In the genomic region with DNA sequence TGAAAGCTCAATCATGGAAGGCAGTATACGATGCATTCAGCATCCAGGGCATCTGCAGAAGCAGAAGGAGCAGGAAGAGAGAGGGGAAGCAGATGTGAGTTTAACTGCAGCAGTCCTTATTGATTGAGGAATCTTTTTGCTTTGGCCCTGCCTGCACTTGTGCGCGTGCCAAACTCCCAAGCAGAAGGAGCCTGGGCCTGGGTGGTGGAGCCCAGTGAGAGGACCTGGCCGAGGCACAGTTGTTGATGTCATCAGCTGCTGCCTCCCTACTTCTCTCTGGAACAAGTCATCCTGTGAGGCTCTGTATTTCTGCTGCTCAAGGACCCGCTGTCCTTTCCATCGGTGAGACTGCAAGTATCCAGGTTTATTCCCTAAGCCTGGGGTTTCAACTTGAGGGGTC, we compare ENCODE assay signal across 31 cellular contexts. TPM values are rescaled to one million over a fixed set of nuclear protein-coding genes. Genes with fewer than 3 reads are reported as not detected.
DNase-seq lines count a peak whose midpoint lies in the region; ATAC-seq, FAIRE-seq and TF ChIP-seq lines count a peak whose summit lies in the region.
"Had no signal": no experiment of that assay in that cellular context is flagged by ENCODE, and none has a peak within 500 bp of the region (broad histone marks: within the 10 kb centered on the region; RNA-seq: fewer than 3 reads in every experiment).

No MANE protein-coding gene starts in this region.

- no peak overlapping the region for H2AFZ ChIP-seq in HepG2 (ENCODE audit: low read length)
- no peak overlapping the region for H2AFZ ChIP-seq in neuronal stem cell (ENCODE audit: low read length)

- DNase-seq in right lobe of liver = peak in 1 of 3 donors; percentile 27
- DNase-seq in HepG2 (ENCODE audit: low spot score) = no peak
- DNase-seq in left cardiac atrium = peak; percentile 58
- DNase-seq in neuronal stem cell (ENCODE audit: low spot score) = no peak
- DNase-seq in aorta = peak; percentile 79 to 87
- DNase-seq in foreskin fibroblast = no peak
- no peak for DNase-seq in activated T-helper 2 cell treated with anti-CD3 and anti-CD28 coated beads, Interferon-gamma antibody, Interleukin-2, Interleukin-4, amounts not matched to agents 10 μg/mL and 5 μg/mL and 100 μg/mL, durations not matched to agents 14 hours and 24 hours and 36 hours (ENCODE audit: low spot score)
- DNase-seq: activated CD4-positive, alpha-beta T cell treated with anti-CD3 and anti-CD28 coated beads for 48 hours; activated effector memory CD4-positive, alpha-beta T cell treated with Interleukin-2 at 50 U/mL for 16 hours; activated naive CD8-positive, alpha-beta T cell treated with anti-CD3 and anti-CD28 coated beads for 36 hours; Calu3; colonic mucosa; effector memory CD4-positive, alpha-beta T cell; erythroblast; H7; natural killer cell; NCI-H1092 treated with DMSO at 0.1 percent for 48 hours; NCI-H187; NCI-H2171 treated with DMSO at 0.1 percent for 48 hours; NCI-H524 treated with DMSO at 0.1 percent for 48 hours; Peyer's patch; retina; SJCRH30; stimulated activated CD8-positive, alpha-beta memory T cell treated with anti-CD3 and anti-CD28 coated beads, Interleukin-4, amount 100 ng/mL, for 48 hours; T-helper 9 cell had no signal

- no peak overlapping the region for H3K4me3 Mint-ChIP-seq in activated T-helper 2 cell treated with anti-CD3 and anti-CD28 coated beads, Interferon-gamma antibody, Interleukin-2, Interleukin-4, amounts not matched to agents 10 μg/mL and 5 μg/mL and 100 μg/mL, durations not matched to agents 14 hours and 24 hours and 36 hours (ENCODE audit: low read depth)
- H3K4me3 Mint-ChIP-seq: activated naive CD8-positive, alpha-beta T cell treated with anti-CD3 and anti-CD28 coated beads for 36 hours; natural killer cell; stimulated activated naive CD8-positive, alpha-beta T cell treated with anti-CD3 and anti-CD28 coated beads, Interleukin-15, Interleukin-2, amounts not matched to agents 100 ng/mL and 50 ng/mL, for 24 hours had no signal

- H3K4me1 ChIP-seq in right lobe of liver (no peaks in the 10 kb centered on the region), HepG2 (ENCODE audit: insufficient read depth, low read length) (no peaks in the 10 kb centered on the region), neuronal stem cell (ENCODE audit: control insufficient read depth in 2 of 2, insufficient read depth in 1 of 2, low read depth in 1 of 2, low read length in 2 of 2) (peaks cover 0 to 11% of the 10 kb centered on the region in 2 donors), aorta (ENCODE audit: control insufficient read depth in 1 of 2, insufficient read depth in 2 of 2, low read length in 2 of 2) (peaks cover 8% of the 10 kb centered on the region in 2 donors)
- H3K4me1 ChIP-seq: colonic mucosa, Peyer's patch, SJCRH30 had no signal

- H3K4me3 ChIP-seq in right lobe of liver (no peak overlapping the region), HepG2 (replicated peaks in 1 of 3; ENCODE audit: insufficient read depth in 1 of 3, low read depth in 2 of 3, low read length in 3 of 3) (no peak overlapping the region), neuronal stem cell (ENCODE audit: low read length in 2 of 2) (no peak overlapping the region), aorta (ENCODE audit: low read length in 2 of 2) (no peak overlapping the region), foreskin fibroblast (ENCODE audit: low read depth in 1 of 2, low read length in 2 of 2) (no peak overlapping the region)
- H3K4me3 ChIP-seq: colonic mucosa, K562, lung, Peyer's patch, SJCRH30, vagina had no signal

- H3K14ac ChIP-seq in neuronal stem cell (ENCODE audit: low read length) = no peak overlapping the region

- TF ChIP-seq CTCF in right lobe of liver (IDR thresholded peaks at IDR 0.05) (no peak), HepG2 (CRISPR knock-in tag; IDR thresholded peaks at IDR 0.05) (no peak), foreskin fibroblast (IDR thresholded peaks at IDR 0.05; ENCODE audit: low read depth, low read length) (no peak)

- no peak overlapping the region for H2BK15ac ChIP-seq in neuronal stem cell (ENCODE audit: low read length)

- H2BK12ac ChIP-seq in neuronal stem cell (ENCODE audit: low read length) = no peak overlapping the region

- H3K9me3 Mint-ChIP-seq in activated T-helper 2 cell treated with anti-CD3 and anti-CD28 coated beads, Interferon-gamma antibody, Interleukin-2, Interleukin-4, amounts not matched to agents 10 μg/mL and 5 μg/mL and 100 μg/mL, durations not matched to agents 14 hours and 24 hours and 36 hours = no peaks in the 10 kb centered on the region
- H3K9me3 Mint-ChIP-seq: activated naive CD8-positive, alpha-beta T cell treated with anti-CD3 and anti-CD28 coated beads for 36 hours; natural killer cell; stimulated activated naive CD8-positive, alpha-beta T cell treated with anti-CD3 and anti-CD28 coated beads, Interleukin-15, Interleukin-2, amounts not matched to agents 100 ng/mL and 50 ng/mL, for 24 hours had no signal

- no peaks in the 10 kb centered on the region for H3K4me1 Mint-ChIP-seq in activated T-helper 2 cell treated with anti-CD3 and anti-CD28 coated beads, Interferon-gamma antibody, Interleukin-2, Interleukin-4, amounts not matched to agents 10 μg/mL and 5 μg/mL and 100 μg/mL, durations not matched to agents 14 hours and 24 hours and 36 hours (ENCODE audit: low read depth)
- H3K4me1 Mint-ChIP-seq: activated naive CD8-positive, alpha-beta T cell treated with anti-CD3 and anti-CD28 coated beads for 36 hours; natural killer cell had no signal

- BruUV-seq in HepG2 (replicated peaks; lab: Mats Ljungman, UMichigan) = no TSS peak

- H3K4ac ChIP-seq in neuronal stem cell (ENCODE audit: low read length) = no peak overlapping the region

- CTCF ChIA-PET in HepG2 (lab: Yijun Ruan, JAX; ENCODE audit: low intra/inter-chr PET ratio, low total read pairs) = no interaction called here

- no peak overlapping the region for H2BK120ac ChIP-seq in neuronal stem cell (ENCODE audit: low read depth, low read length)

- no peak for FAIRE-seq in HepG2 (lab: Jason Lieb, UNC)
- FAIRE-seq: HTR-8/SVneo, K562 had no signal

- no peak overlapping the region for H2BK5ac ChIP-seq in neuronal stem cell (ENCODE audit: low read length)

- in situ Hi-C loops in HepG2 (cut with HindIII; ENCODE audit: extremely low pct_ligation_motif_present, low pct_unique_long_range_greater_than_20kb) = no loop called here

- H4K20me1 ChIP-seq in HepG2 (ENCODE audit: insufficient read depth, low read length) = no peaks in the 10 kb centered on the region

- POLR2A ChIA-PET in HepG2 (lab: Yijun Ruan, JAX) = no interaction called here

- no peak overlapping the region for H3K23ac ChIP-seq in neuronal stem cell (ENCODE audit: low read depth, low read length, poor library complexity)

- WGBS in right lobe of liver (ENCODE audit: insufficient coverage, low coverage, low lambda C conversion rate, missing lambda C conversion rate) = 37% methylated on average over 5 of the region's 6 CpGs
- WGBS in HepG2 (ENCODE audit: low lambda C conversion rate) = 45% methylated on average over 4 of the region's 6 CpGs
- no CpG with 5 or more reads among the region's 6 CpGs for WGBS in neuronal stem cell (ENCODE audit: extremely low coverage in 2 of 2, insufficient read length in 2 of 2, insufficient replicate concordance in 1 of 2), 2 donors
- 6 to 13% methylated on average over 6 of the region's 6 CpGs for WGBS in aorta, 2 donors

- H3K36me3 ChIP-seq in right lobe of liver = peaks cover 0 to 2% (median 0%) of the 10 kb centered on the region in 4 donors
- no peaks in the 10 kb centered on the region for H3K36me3 ChIP-seq in HepG2 (replicated peaks in 1 of 2; ENCODE audit: control insufficient read depth in 1 of 2, insufficient read depth in 2 of 2, low read length in 2 of 2)
- H3K36me3 ChIP-seq in neuronal stem cell (replicated peaks in 1 of 2; ENCODE audit: control insufficient read depth in 2 of 2, insufficient read depth in 2 of 2, low read length in 2 of 2) = no peaks in the 10 kb centered on the region
- no peaks in the 10 kb centered on the region for H3K36me3 ChIP-seq in aorta (ENCODE audit: control insufficient read depth in 1 of 2, insufficient read depth in 2 of 2, low read length in 1 of 2)
- H3K36me3 ChIP-seq: colonic mucosa, Peyer's patch, SJCRH30, vagina had no signal

- H3K4me2 ChIP-seq in HepG2 (ENCODE audit: low read depth, low read length) = no peak overlapping the region
- H3K4me2 ChIP-seq in neuronal stem cell (ENCODE audit: insufficient read depth, low read length, poor library complexity, severe bottlenecking) = no peak overlapping the region

- no peaks in the 10 kb centered on the region for H3K79me2 ChIP-seq in HepG2 (ENCODE audit: insufficient read depth, low read length)

- no peak overlapping the region for H3K27ac ChIP-seq in right lobe of liver
- no peak overlapping the region for H3K27ac ChIP-seq in HepG2 (ENCODE audit: extremely low read length, insufficient read depth, low read length)
- no peak overlapping the region for H3K27ac ChIP-seq in neuronal stem cell (replicated peaks; ENCODE audit: low read length)
- H3K27ac ChIP-seq in aorta (ENCODE audit: low read depth in 1 of 2, low read length in 2 of 2) = peak overlapping the region; percentile 52 to 66
- H3K27ac ChIP-seq: colonic mucosa, Peyer's patch, SJCRH30, vagina had no signal

- no peak overlapping the region for H3K27ac Mint-ChIP-seq in activated T-helper 2 cell treated with anti-CD3 and anti-CD28 coated beads, Interferon-gamma antibody, Interleukin-2, Interleukin-4, amounts not matched to agents 10 μg/mL and 5 μg/mL and 100 μg/mL, durations not matched to agents 14 hours and 24 hours and 36 hours
- H3K27ac Mint-ChIP-seq: activated naive CD8-positive, alpha-beta T cell treated with anti-CD3 and anti-CD28 coated beads for 36 hours; natural killer cell; stimulated activated naive CD8-positive, alpha-beta T cell treated with anti-CD3 and anti-CD28 coated beads, Interleukin-15, Interleukin-2, amounts not matched to agents 100 ng/mL and 50 ng/mL, for 24 hours had no signal

- H2AK5ac ChIP-seq in neuronal stem cell (ENCODE audit: low read depth, low read length) = no peak overlapping the region

- H4K91ac ChIP-seq in neuronal stem cell (ENCODE audit: low read depth, low read length, poor library complexity) = no peak overlapping the region

- no peak for TF ChIP-seq EP300 in HepG2 (IDR thresholded peaks at IDR 0.05; ENCODE audit: low read depth in 2 of 2, low read length in 2 of 2)
- no peak for TF ChIP-seq EP300 in HepG2 (CRISPR knock-in tag; IDR thresholded peaks at IDR 0.05; ENCODE audit: borderline replicate concordance)

- TF ChIP-seq POLR2A in right lobe of liver (IDR thresholded peaks at IDR 0.05) = no peak
- no peak for TF ChIP-seq POLR2A in HepG2 (IDR thresholded peaks at IDR 0.05; ENCODE audit: insufficient read depth in 1 of 2, low read depth in 2 of 2, low read length in 2 of 2)

- no peaks in the 10 kb centered on the region for H3K36me3 Mint-ChIP-seq in activated T-helper 2 cell treated with anti-CD3 and anti-CD28 coated beads, Interferon-gamma antibody, Interleukin-2, Interleukin-4, amounts not matched to agents 10 μg/mL and 5 μg/mL and 100 μg/mL, durations not matched to agents 14 hours and 24 hours and 36 hours (ENCODE audit: low read depth)
- H3K36me3 Mint-ChIP-seq: activated naive CD8-positive, alpha-beta T cell treated with anti-CD3 and anti-CD28 coated beads for 36 hours; natural killer cell had no signal

- H3K79me1 ChIP-seq in neuronal stem cell (ENCODE audit: low read depth, low read length) = no peaks in the 10 kb centered on the region

- peak overlapping the region; percentile 31 for H3K18ac ChIP-seq in neuronal stem cell (ENCODE audit: low read length)

- H3K27me3 ChIP-seq in right lobe of liver (no peaks in the 10 kb centered on the region), HepG2 (ENCODE audit: control insufficient read depth in 1 of 2, insufficient read depth in 2 of 2, low read length in 2 of 2) (0 out of 5 replicates have a peak, but pooled peaks cover 0 to 2% of the 10 kb centered on the region in 2 experiments), neuronal stem cell (ENCODE audit: control insufficient read depth in 3 of 3, insufficient read depth in 3 of 3, low read depth in 1 of 3, low read length in 3 of 3) (no peaks in the 10 kb centered on the region), aorta (ENCODE audit: control insufficient read depth in 1 of 2, insufficient read depth in 2 of 2, low read length in 1 of 2) (no peaks in the 10 kb centered on the region)
- H3K27me3 ChIP-seq: colonic mucosa, Peyer's patch, SJCRH30, vagina had no signal

- TF ChIP-seq RAD21 in HepG2 (CRISPR knock-in tag; IDR thresholded peaks at IDR 0.05) = no peak

- no peaks in the 10 kb centered on the region for H3K9me3 ChIP-seq in right lobe of liver
- no peaks in the 10 kb centered on the region for H3K9me3 ChIP-seq in HepG2 (ENCODE audit: low read length)
- H3K9me3 ChIP-seq in neuronal stem cell (replicated peaks in 1 of 2; ENCODE audit: control insufficient read depth in 2 of 2, insufficient read depth in 1 of 2, low read depth in 1 of 2, low read length in 2 of 2) = no peaks in the 10 kb centered on the region
- no peaks in the 10 kb centered on the region for H3K9me3 ChIP-seq in aorta (ENCODE audit: control insufficient read depth, low read length)
- H3K9me3 ChIP-seq: colonic mucosa, Peyer's patch, vagina had no signal

- intact Hi-C loops in right lobe of liver (cut with DNase I) = no loop called here
- intact Hi-C loops in HepG2 (cut with micrococcal nuclease; ENCODE audit: unreplicated experiment) = no loop called here
- intact Hi-C loops in left cardiac atrium (cut with DNase I) = no loop called here
- intact Hi-C loops in aorta (cut with DNase I) = no loop called here
- intact Hi-C loops in activated T-helper 2 cell treated with anti-CD3 and anti-CD28 coated beads, Interferon-gamma antibody, Interleukin-2, Interleukin-4, amounts not matched to agents 10 μg/mL and 5 μg/mL and 100 μg/mL, durations not matched to agents 14 hours and 24 hours and 36 hours (cut with micrococcal nuclease) = no loop called here

- peaks cover 12% of the 10 kb centered on the region for H3K27me3 Mint-ChIP-seq in activated T-helper 2 cell treated with anti-CD3 and anti-CD28 coated beads, Interferon-gamma antibody, Interleukin-2, Interleukin-4, amounts not matched to agents 10 μg/mL and 5 μg/mL and 100 μg/mL, durations not matched to agents 14 hours and 24 hours and 36 hours (ENCODE audit: low read depth)

- ATAC-seq in right lobe of liver (peak; percentile 25 to 55 (median 36)), HepG2 (no peak), left cardiac atrium (peak; percentile 73 to 86), aorta (ENCODE audit: low FRiP score) (peak; percentile 82), GM18511 (IDR thresholded peaks at IDR 0.05; ENCODE audit: unreplicated experiment) (no peak)
- ATAC-seq: K562, natural killer cell had no signal

- H3K9ac ChIP-seq in HepG2 (ENCODE audit: insufficient read depth, low read depth, low read length) (no peak overlapping the region), neuronal stem cell (ENCODE audit: low read depth, low read length, poor library complexity) (no peak overlapping the region)

- H4K8ac ChIP-seq in neuronal stem cell (ENCODE audit: low read depth, low read length) = no peak overlapping the region

RNA-seq across cellular contexts. Expression of a gene that starts 24.3 kb away (rescaled TPM):
- total RNA-seq in right lobe of liver (10 to 100 TPM; 15.4 to 27.4 (median 22.1) TPM), HepG2 (2016; rRNA removed; fragmentation: Illumina TruSeq; extraction: Trizol) (14.1 and 16.2 TPM in 2 replicates), left cardiac atrium (10 to 100 TPM; 28.0 to 40.5 TPM), aorta (100 to 1,000 TPM; 257 to 436 TPM)
- 2.9 and 3.6 TPM in 2 replicates for total RNA-seq in HepG2 (2016; cell fraction: cytosol; rRNA removed; fragmentation: Illumina TruSeq; extraction: Trizol; ENCODE audit: low read depth)
- total RNA-seq in HepG2 (2016; cell fraction: insoluble cytoplasmic fraction; rRNA removed; fragmentation: Illumina TruSeq; extraction: Trizol) = 10.9 and 14.2 TPM in 2 replicates
- 8.8 and 11.1 TPM in 2 replicates for total RNA-seq in HepG2 (2016; cell fraction: membrane; rRNA removed; fragmentation: Illumina TruSeq; extraction: Trizol)
- total RNA-seq in HepG2 (2016; cell fraction: nucleus; rRNA removed; fragmentation: Illumina TruSeq; extraction: Trizol) = 15.6 and 17.5 TPM in 2 replicates
- polyA plus RNA-seq in HepG2 (2011; rRNA removed) (21.4 and 31.8 TPM in 2 replicates), aorta (10 to 100 TPM; 32.6 to 46.4 TPM)
- 18.1 and 18.6 TPM in 2 replicates for polyA plus RNA-seq in HepG2 (2011; cell fraction: cytosol; rRNA removed)
- 27.4 and 33.1 TPM in 2 replicates for polyA plus RNA-seq in HepG2 (2011; cell fraction: nucleus; rRNA removed)
- polyA plus RNA-seq in HepG2 (2012) = 26.5 and 28.0 TPM in 2 replicates
- 2.1 TPM in 2 replicates for polyA plus RNA-seq in HepG2 (2016; cell fraction: cytosol; fragmentation: Illumina TruSeq; extraction: Trizol; ENCODE audit: low read depth)
- polyA plus RNA-seq in HepG2 (2016; cell fraction: insoluble cytoplasmic fraction; fragmentation: Illumina TruSeq; extraction: Trizol; ENCODE audit: low read depth) = 12.1 and 13.3 TPM in 2 replicates
- 4.2 and 5.1 TPM in 2 replicates for polyA plus RNA-seq in HepG2 (2016; cell fraction: membrane; fragmentation: Illumina TruSeq; extraction: Trizol; ENCODE audit: low read depth)
- polyA plus RNA-seq in HepG2 (2016; cell fraction: nucleus; fragmentation: Illumina TruSeq; extraction: Trizol; ENCODE audit: insufficient read depth, low read depth) = 9.6 and 10.2 TPM in 2 replicates
- polyA minus RNA-seq in HepG2 (2011; rRNA and poly(A)+ RNA removed; ENCODE audit: low replicate concordance) = 0.19 and 25.8 TPM in 2 replicates
- 7.8 and 12.8 TPM in 2 replicates for polyA minus RNA-seq in HepG2 (2011; cell fraction: cytosol; rRNA and poly(A)+ RNA removed)
- polyA minus RNA-seq in HepG2 (2011; cell fraction: nucleus; rRNA and poly(A)+ RNA removed) = 50.6 and 73.4 TPM in 2 replicates
- 6.6 TPM for polyA plus RNA-seq in neuronal stem cell (2013, experiment 1 of 2)
- polyA plus RNA-seq in neuronal stem cell (2013, experiment 2 of 2) = 7.4 TPM
- 0.55 and 0.66 TPM in 2 replicates for total RNA-seq in activated T-helper 2 cell treated with anti-CD3 and anti-CD28 coated beads, Interferon-gamma antibody, Interleukin-2, Interleukin-4, amounts not matched to agents 10 μg/mL and 5 μg/mL and 100 μg/mL, durations not matched to agents 14 hours and 24 hours and 36 hours

Comparison
In these comparisons a context has a peak if more than half of its experiments do, and no peak if none do; other contexts are left out.
1. ATAC-seq: peak in right lobe of liver (4 of 4), left cardiac atrium (2 of 2) and aorta (single experiment); none in HepG2 (single experiment) and GM18511 (single experiment).
2. DNase-seq: peak in left cardiac atrium (single experiment) and aorta (2 of 2); none in HepG2 (single experiment), neuronal stem cell (single experiment), foreskin fibroblast (0 of 2) and activated T-helper 2 cell treated with anti-CD3 and anti-CD28 coated beads, Interferon-gamma antibody, Interleukin-2, Interleukin-4, amounts not matched to agents 10 μg/mL and 5 μg/mL and 100 μg/mL, durations not matched to agents 14 hours and 24 hours and 36 hours (single experiment).
3. H3K27ac ChIP-seq: peak in aorta (2 of 2); none in right lobe of liver (0 of 3), HepG2 (single experiment) and neuronal stem cell (single experiment).
4. RNA of a gene that starts 24.3 kb away (total RNA-seq): 257 to 436 TPM in aorta; 28.0 to 40.5 TPM in left cardiac atrium, 15.4 to 27.4 TPM in right lobe of liver, 2.9 to 17.5 TPM in HepG2 and 0.55 to 0.66 TPM in activated T-helper 2 cell treated with anti-CD3 and anti-CD28 coated beads, Interferon-gamma antibody, Interleukin-2, Interleukin-4, amounts not matched to agents 10 μg/mL and 5 μg/mL and 100 μg/mL, durations not matched to agents 14 hours and 24 hours and 36 hours; every median in the first group is over 4 times any median in the second.